In the genomic region with DNA sequence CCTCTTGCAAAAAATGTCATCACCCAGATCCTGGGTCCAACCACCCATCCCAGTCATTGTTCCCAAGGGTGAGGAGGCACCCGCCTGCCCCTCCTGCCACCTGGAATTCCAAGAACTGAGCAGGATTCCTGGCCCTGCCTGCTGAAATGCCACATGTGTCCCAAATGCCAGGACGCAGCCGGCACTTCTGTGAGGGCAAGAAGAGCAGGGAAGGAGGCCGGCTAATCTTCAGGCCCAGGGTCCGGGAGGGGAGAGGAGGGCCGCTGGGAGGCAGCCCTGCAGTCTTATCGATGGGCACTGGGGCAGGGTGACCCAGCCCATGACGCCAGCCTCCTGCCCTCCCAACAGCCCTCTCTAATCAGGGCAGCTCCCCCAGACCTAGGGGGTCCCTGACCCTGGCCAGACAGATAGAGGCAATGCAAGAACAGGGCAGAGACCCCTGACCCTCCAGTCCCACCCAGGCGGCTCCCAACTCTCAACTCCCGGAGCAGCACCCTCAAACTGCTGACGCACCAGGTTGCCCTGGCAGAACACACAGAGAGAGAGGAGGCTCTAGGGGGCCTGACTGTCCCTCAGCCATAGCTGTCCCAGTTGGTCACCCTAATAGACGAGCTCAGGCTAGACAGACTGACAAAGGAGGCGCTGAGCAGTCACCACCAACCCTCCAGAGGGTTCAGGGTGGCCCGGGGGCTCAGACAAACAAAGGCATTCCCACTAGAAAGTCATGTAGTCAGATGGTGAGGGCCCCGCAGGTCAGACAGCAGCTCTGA, we compare ENCODE assay signal across 9 cellular contexts. TPM values are rescaled to one million over a fixed set of nuclear protein-coding genes. Genes with fewer than 3 reads are reported as not detected.
DNase-seq lines count a peak whose midpoint lies in the region; ATAC-seq, FAIRE-seq and TF ChIP-seq lines count a peak whose summit lies in the region.
"Had no signal": no experiment of that assay in that cellular context is flagged by ENCODE, and none has a peak within 500 bp of the region (broad histone marks: within the 10 kb centered on the region; RNA-seq: fewer than 3 reads in every experiment).

No MANE protein-coding gene starts in this region.

- FAIRE-seq in HepG2 (lab: Jason Lieb, UNC) = no peak
- FAIRE-seq: RCC 7860 had no signal

- H3K4me3 Mint-ChIP-seq in activated T-cell treated with anti-CD3 and anti-CD28 coated beads, Interleukin-2, amount 50 U/mL, for 24 hours = peak overlapping the region; percentile 97
- peak overlapping the region; percentile 99 for H3K4me3 Mint-ChIP-seq in activated naive CD8-positive, alpha-beta T cell

- WGBS in HepG2 (ENCODE audit: low lambda C conversion rate) = 73% methylated on average over 11 of the region's 15 CpGs

- no TSS peak for BruUV-seq in HepG2 (replicated peaks; lab: Mats Ljungman, UMichigan)

- H2AFZ ChIP-seq in HepG2 (ENCODE audit: low read length) = no peak overlapping the region

- TF ChIP-seq CTCF in HepG2 (CRISPR knock-in tag; IDR thresholded peaks at IDR 0.05) = no peak
- TF ChIP-seq CTCF in thoracic aorta (IDR thresholded peaks at IDR 0.05) = no peak

- POLR2A ChIA-PET in HepG2 (lab: Yijun Ruan, JAX) = no interaction called here

- H3K36me3 Mint-ChIP-seq in activated T-cell treated with anti-CD3 and anti-CD28 coated beads, Interleukin-2, amount 50 U/mL, for 24 hours (ENCODE audit: low read depth) = peaks cover 36% of the 10 kb centered on the region
- H3K36me3 Mint-ChIP-seq in activated naive CD8-positive, alpha-beta T cell = no peaks in the 10 kb centered on the region

- H3K4me1 ChIP-seq in HepG2 (ENCODE audit: insufficient read depth, low read length) (peaks cover 54% of the 10 kb centered on the region), thoracic aorta (ENCODE audit: control insufficient read depth in 1 of 2, low read depth in 2 of 2) (peaks cover 16 to 25% of the 10 kb centered on the region in 2 donors)

- TF ChIP-seq POLR2A in HepG2 (IDR thresholded peaks at IDR 0.05; ENCODE audit: insufficient read depth in 1 of 2, low read depth in 2 of 2, low read length in 2 of 2) = no peak

- H3K9me3 Mint-ChIP-seq in activated T-cell treated with anti-CD3 and anti-CD28 coated beads, Interleukin-2, amount 50 U/mL, for 24 hours = no peaks in the 10 kb centered on the region
- no peaks in the 10 kb centered on the region for H3K9me3 Mint-ChIP-seq in activated naive CD8-positive, alpha-beta T cell (ENCODE audit: low read depth)

- H3K27ac ChIP-seq in HepG2 (ENCODE audit: extremely low read length, insufficient read depth, low read length) = no peak overlapping the region
- H3K27ac ChIP-seq in thoracic aorta = no peak overlapping the region

- H3K27ac Mint-ChIP-seq in activated T-cell treated with anti-CD3 and anti-CD28 coated beads, Interleukin-2, amount 50 U/mL, for 24 hours = peak overlapping the region; percentile 95
- peak overlapping the region; percentile 93 for H3K27ac Mint-ChIP-seq in activated naive CD8-positive, alpha-beta T cell

- intact Hi-C loops in HepG2 (cut with micrococcal nuclease; ENCODE audit: unreplicated experiment) = no loop called here

- ATAC-seq in HepG2 (no peak), thoracic aorta (ENCODE audit: insufficient number of reproducible peaks, low FRiP score, low read depth) (no peak), HG03045 (IDR thresholded peaks at IDR 0.05; ENCODE audit: unreplicated experiment) (no peak)
- ATAC-seq in activated CD4-positive, CD25-positive, alpha-beta regulatory T cell treated with anti-CD3 and anti-CD28 coated beads, Interleukin-2, amount 50 U/mL, for 24 hours = no peak

- no peak for TF ChIP-seq RAD21 in HepG2 (CRISPR knock-in tag; IDR thresholded peaks at IDR 0.05)

- H3K27me3 ChIP-seq in HepG2 (ENCODE audit: control insufficient read depth in 1 of 2, insufficient read depth in 2 of 2, low read length in 2 of 2) = no peaks in the 10 kb centered on the region
- no peaks in the 10 kb centered on the region for H3K27me3 ChIP-seq in thoracic aorta (replicated peaks; ENCODE audit: insufficient read depth)

- in situ Hi-C loops in HepG2 (cut with HindIII; ENCODE audit: extremely low pct_ligation_motif_present, low pct_unique_long_range_greater_than_20kb) (no loop called here), KBM-7 (cut with MboI; ENCODE audit: low pct_unique_long_range_greater_than_20kb, low sequenced_read_pairs) (no loop called here)

- peak overlapping the region; percentile 87; the same call in 1 of the 2 replicates for H3K9ac ChIP-seq in HepG2 (ENCODE audit: insufficient read depth, low read depth, low read length)

- H3K4me3 ChIP-seq in HepG2 (replicated peaks in 1 of 3; ENCODE audit: insufficient read depth in 1 of 3, low read depth in 2 of 3, low read length in 3 of 3) = peak overlapping the region; percentile 15 to 95 (median 91); a peak in 4 of 6 replicates
- H3K4me3 ChIP-seq in thoracic aorta = peak overlapping the region; percentile 80

- peaks cover 47% of the 10 kb centered on the region for H3K4me1 Mint-ChIP-seq in activated T-cell treated with anti-CD3 and anti-CD28 coated beads, Interleukin-2, amount 50 U/mL, for 24 hours (ENCODE audit: low read depth)
- H3K4me1 Mint-ChIP-seq in activated naive CD8-positive, alpha-beta T cell (ENCODE audit: low read depth) = peaks cover 34% of the 10 kb centered on the region

- peak overlapping the region; percentile 96 for H3K4me2 ChIP-seq in HepG2 (ENCODE audit: low read depth, low read length)

- CTCF ChIA-PET in HepG2 (lab: Yijun Ruan, JAX; ENCODE audit: low intra/inter-chr PET ratio, low total read pairs) = no interaction called here

- DNase-seq in activated T-cell treated with anti-CD3 and anti-CD28 coated beads, Interleukin-2, amount 50 U/mL, for 24 hours = no peak
- DNase-seq in activated T-cell treated with anti-CD3 and anti-CD28 coated beads, Interleukin-2, amount 50 U/mL, for 1 hour = no peak
- DNase-seq in HepG2 (ENCODE audit: low spot score) (no peak), thoracic aorta (ENCODE audit: low spot score) (no peak), KBM-7 (no peak)

- H3K79me2 ChIP-seq in HepG2 (ENCODE audit: insufficient read depth, low read length) = peaks cover 14% of the 10 kb centered on the region

- no peaks in the 10 kb centered on the region for H4K20me1 ChIP-seq in HepG2 (ENCODE audit: insufficient read depth, low read length)

- H3K9me3 ChIP-seq in HepG2 (ENCODE audit: low read length) (no peaks in the 10 kb centered on the region), thoracic aorta (no peaks in the 10 kb centered on the region)

- H3K36me3 ChIP-seq in HepG2 (replicated peaks in 1 of 2; ENCODE audit: control insufficient read depth in 1 of 2, insufficient read depth in 2 of 2, low read length in 2 of 2) (no peaks in the 10 kb centered on the region; a peak in 2 of 5 replicates), thoracic aorta (no peaks in the 10 kb centered on the region)

- H3K27me3 Mint-ChIP-seq in activated T-cell treated with anti-CD3 and anti-CD28 coated beads, Interleukin-2, amount 50 U/mL, for 24 hours = no peaks in the 10 kb centered on the region
- H3K27me3 Mint-ChIP-seq in activated naive CD8-positive, alpha-beta T cell = no peaks in the 10 kb centered on the region

- TF ChIP-seq EP300 in HepG2 (IDR thresholded peaks at IDR 0.05; ENCODE audit: low read depth in 2 of 2, low read length in 2 of 2) (no peak), HepG2 (CRISPR knock-in tag; IDR thresholded peaks at IDR 0.05; ENCODE audit: borderline replicate concordance) (no peak)

RNA-seq across cellular contexts. Expression of a gene that starts 1.5 kb away (rescaled TPM):
- 14.0 and 29.1 TPM in 2 replicates for total RNA-seq in HepG2 (2016; rRNA removed; fragmentation: Illumina TruSeq; extraction: Trizol)
- total RNA-seq in HepG2 (2016; cell fraction: cytosol; rRNA removed; fragmentation: Illumina TruSeq; extraction: Trizol; ENCODE audit: low read depth) = 9.9 and 10.2 TPM in 2 replicates
- 10.6 and 28.5 TPM in 2 replicates for total RNA-seq in HepG2 (2016; cell fraction: insoluble cytoplasmic fraction; rRNA removed; fragmentation: Illumina TruSeq; extraction: Trizol)
- 19.7 and 20.6 TPM in 2 replicates for total RNA-seq in HepG2 (2016; cell fraction: membrane; rRNA removed; fragmentation: Illumina TruSeq; extraction: Trizol)
- total RNA-seq in HepG2 (2016; cell fraction: nucleus; rRNA removed; fragmentation: Illumina TruSeq; extraction: Trizol) = 25.3 and 29.9 TPM in 2 replicates
- 27.2 and 37.0 TPM in 2 replicates for polyA plus RNA-seq in HepG2 (2011; rRNA removed)
- 16.9 and 29.1 TPM in 2 replicates for polyA plus RNA-seq in HepG2 (2011; cell fraction: cytosol; rRNA removed)
- 143 and 182 TPM in 2 replicates for polyA plus RNA-seq in HepG2 (2011; cell fraction: nucleus; rRNA removed)
- 21.1 and 40.6 TPM in 2 replicates for polyA plus RNA-seq in HepG2 (2012)
- 12.9 and 14.1 TPM in 2 replicates for polyA plus RNA-seq in HepG2 (2016; cell fraction: cytosol; fragmentation: Illumina TruSeq; extraction: Trizol; ENCODE audit: low read depth)
- 12.6 and 14.9 TPM in 2 replicates for polyA plus RNA-seq in HepG2 (2016; cell fraction: insoluble cytoplasmic fraction; fragmentation: Illumina TruSeq; extraction: Trizol; ENCODE audit: low read depth)
- 19.3 and 20.1 TPM in 2 replicates for polyA plus RNA-seq in HepG2 (2016; cell fraction: membrane; fragmentation: Illumina TruSeq; extraction: Trizol; ENCODE audit: low read depth)
- polyA plus RNA-seq in HepG2 (2016; cell fraction: nucleus; fragmentation: Illumina TruSeq; extraction: Trizol; ENCODE audit: insufficient read depth, low read depth) = 55.9 and 62.9 TPM in 2 replicates
- 76.5 and 865 TPM in 2 replicates for polyA minus RNA-seq in HepG2 (2011; rRNA and poly(A)+ RNA removed; ENCODE audit: low replicate concordance)
- 29.2 and 33.3 TPM in 2 replicates for polyA minus RNA-seq in HepG2 (2011; cell fraction: cytosol; rRNA and poly(A)+ RNA removed)
- 22.5 and 22.8 TPM in 2 replicates for polyA minus RNA-seq in HepG2 (2011; cell fraction: nucleus; rRNA and poly(A)+ RNA removed)
- total RNA-seq in thoracic aorta = 100 to 1,000 TPM in 1 of 2 donors, 10 to 100 TPM in 1; 85.6 to 112 TPM

RNA-seq across cellular contexts. Expression of a gene that starts 16.9 kb away (rescaled TPM):
- total RNA-seq in HepG2 (2016; rRNA removed; fragmentation: Illumina TruSeq; extraction: Trizol) (not detected in 2 replicates), thoracic aorta (not detected)
- not detected in 2 replicates for total RNA-seq in HepG2 (2016; cell fraction: cytosol; rRNA removed; fragmentation: Illumina TruSeq; extraction: Trizol; ENCODE audit: low read depth)
- total RNA-seq in HepG2 (2016; cell fraction: insoluble cytoplasmic fraction; rRNA removed; fragmentation: Illumina TruSeq; extraction: Trizol) = not detected in 2 replicates
- not detected in 2 replicates for total RNA-seq in HepG2 (2016; cell fraction: membrane; rRNA removed; fragmentation: Illumina TruSeq; extraction: Trizol)
- total RNA-seq in HepG2 (2016; cell fraction: nucleus; rRNA removed; fragmentation: Illumina TruSeq; extraction: Trizol) = not detected in 2 replicates
- polyA plus RNA-seq in HepG2 (2011; rRNA removed) = not detected in 2 replicates
- polyA plus RNA-seq in HepG2 (2011; cell fraction: cytosol; rRNA removed) = not detected in 2 replicates
- 0.32 TPM in 1 of 2 replicates, not detected in the other for polyA plus RNA-seq in HepG2 (2011; cell fraction: nucleus; rRNA removed)
- polyA plus RNA-seq in HepG2 (2012) = 0.24 and 0.35 TPM in 2 replicates
- polyA plus RNA-seq in HepG2 (2016; cell fraction: cytosol; fragmentation: Illumina TruSeq; extraction: Trizol; ENCODE audit: low read depth) = not detected in 2 replicates
- polyA plus RNA-seq in HepG2 (2016; cell fraction: insoluble cytoplasmic fraction; fragmentation: Illumina TruSeq; extraction: Trizol; ENCODE audit: low read depth) = not detected in 2 replicates
- not detected in 2 replicates for polyA plus RNA-seq in HepG2 (2016; cell fraction: membrane; fragmentation: Illumina TruSeq; extraction: Trizol; ENCODE audit: low read depth)
- not detected in 2 replicates for polyA plus RNA-seq in HepG2 (2016; cell fraction: nucleus; fragmentation: Illumina TruSeq; extraction: Trizol; ENCODE audit: insufficient read depth, low read depth)
- not detected in 2 replicates for polyA minus RNA-seq in HepG2 (2011; rRNA and poly(A)+ RNA removed; ENCODE audit: low replicate concordance)
- not detected in 2 replicates for polyA minus RNA-seq in HepG2 (2011; cell fraction: cytosol; rRNA and poly(A)+ RNA removed)
- polyA minus RNA-seq in HepG2 (2011; cell fraction: nucleus; rRNA and poly(A)+ RNA removed) = not detected in 2 replicates

RNA-seq across cellular contexts. Expression of a gene that starts 16.9 kb away (rescaled TPM):
- 23.0 and 29.2 TPM in 2 replicates for total RNA-seq in HepG2 (2016; rRNA removed; fragmentation: Illumina TruSeq; extraction: Trizol)
- total RNA-seq in HepG2 (2016; cell fraction: cytosol; rRNA removed; fragmentation: Illumina TruSeq; extraction: Trizol; ENCODE audit: low read depth) = 26.2 and 31.3 TPM in 2 replicates
- 26.2 and 29.0 TPM in 2 replicates for total RNA-seq in HepG2 (2016; cell fraction: insoluble cytoplasmic fraction; rRNA removed; fragmentation: Illumina TruSeq; extraction: Trizol)
- total RNA-seq in HepG2 (2016; cell fraction: membrane; rRNA removed; fragmentation: Illumina TruSeq; extraction: Trizol) = 40.2 and 42.4 TPM in 2 replicates
- total RNA-seq in HepG2 (2016; cell fraction: nucleus; rRNA removed; fragmentation: Illumina TruSeq; extraction: Trizol) = 17.0 TPM in 2 replicates
- 23.9 and 24.8 TPM in 2 replicates for polyA plus RNA-seq in HepG2 (2011; rRNA removed)
- polyA plus RNA-seq in HepG2 (2011; cell fraction: cytosol; rRNA removed) = 17.7 and 28.8 TPM in 2 replicates
- 73.5 and 97.4 TPM in 2 replicates for polyA plus RNA-seq in HepG2 (2011; cell fraction: nucleus; rRNA removed)
- polyA plus RNA-seq in HepG2 (2012) = 19.0 and 22.8 TPM in 2 replicates
- polyA plus RNA-seq in HepG2 (2016; cell fraction: cytosol; fragmentation: Illumina TruSeq; extraction: Trizol; ENCODE audit: low read depth) = 33.9 and 35.6 TPM in 2 replicates
- 36.6 TPM in 2 replicates for polyA plus RNA-seq in HepG2 (2016; cell fraction: insoluble cytoplasmic fraction; fragmentation: Illumina TruSeq; extraction: Trizol; ENCODE audit: low read depth)
- polyA plus RNA-seq in HepG2 (2016; cell fraction: membrane; fragmentation: Illumina TruSeq; extraction: Trizol; ENCODE audit: low read depth) = 38.7 and 44.5 TPM in 2 replicates
- 80.7 and 81.4 TPM in 2 replicates for polyA plus RNA-seq in HepG2 (2016; cell fraction: nucleus; fragmentation: Illumina TruSeq; extraction: Trizol; ENCODE audit: insufficient read depth, low read depth)
- 13.9 and 67.7 TPM in 2 replicates for polyA minus RNA-seq in HepG2 (2011; rRNA and poly(A)+ RNA removed; ENCODE audit: low replicate concordance)
- polyA minus RNA-seq in HepG2 (2011; cell fraction: cytosol; rRNA and poly(A)+ RNA removed) = 10.8 and 16.1 TPM in 2 replicates
- polyA minus RNA-seq in HepG2 (2011; cell fraction: nucleus; rRNA and poly(A)+ RNA removed) = 8.7 and 9.7 TPM in 2 replicates
- 100 to 1,000 TPM in 1 of 2 donors, 10 to 100 TPM in 1; 90.8 to 120 TPM for total RNA-seq in thoracic aorta

RNA-seq across cellular contexts. Expression of a gene that starts 29.4 kb away (rescaled TPM):
- total RNA-seq in HepG2 (2016; rRNA removed; fragmentation: Illumina TruSeq; extraction: Trizol) = not detected in 2 replicates
- total RNA-seq in HepG2 (2016; cell fraction: cytosol; rRNA removed; fragmentation: Illumina TruSeq; extraction: Trizol; ENCODE audit: low read depth) = not detected in 2 replicates
- not detected in 2 replicates for total RNA-seq in HepG2 (2016; cell fraction: insoluble cytoplasmic fraction; rRNA removed; fragmentation: Illumina TruSeq; extraction: Trizol)
- total RNA-seq in HepG2 (2016; cell fraction: membrane; rRNA removed; fragmentation: Illumina TruSeq; extraction: Trizol) = not detected in 2 replicates
- not detected in 2 replicates for total RNA-seq in HepG2 (2016; cell fraction: nucleus; rRNA removed; fragmentation: Illumina TruSeq; extraction: Trizol)
- 0.05 and 0.08 TPM in 2 replicates for polyA plus RNA-seq in HepG2 (2011; rRNA removed)
- 0.01 and 0.03 TPM in 2 replicates for polyA plus RNA-seq in HepG2 (2011; cell fraction: cytosol; rRNA removed)
- 0.14 and 0.17 TPM in 2 replicates for polyA plus RNA-seq in HepG2 (2011; cell fraction: nucleus; rRNA removed)
- 0.04 TPM in 1 of 2 replicates, not detected in the other for polyA plus RNA-seq in HepG2 (2012)
- not detected in 2 replicates for polyA plus RNA-seq in HepG2 (2016; cell fraction: cytosol; fragmentation: Illumina TruSeq; extraction: Trizol; ENCODE audit: low read depth)
- not detected in 2 replicates for polyA plus RNA-seq in HepG2 (2016; cell fraction: insoluble cytoplasmic fraction; fragmentation: Illumina TruSeq; extraction: Trizol; ENCODE audit: low read depth)
- not detected in 2 replicates for polyA plus RNA-seq in HepG2 (2016; cell fraction: membrane; fragmentation: Illumina TruSeq; extraction: Trizol; ENCODE audit: low read depth)
- polyA plus RNA-seq in HepG2 (2016; cell fraction: nucleus; fragmentation: Illumina TruSeq; extraction: Trizol; ENCODE audit: insufficient read depth, low read depth) = not detected in 2 replicates
- 0.02 and 5.9 TPM in 2 replicates for polyA minus RNA-seq in HepG2 (2011; rRNA and poly(A)+ RNA removed; ENCODE audit: low replicate concordance)
- not detected in 2 replicates for polyA minus RNA-seq in HepG2 (2011; cell fraction: cytosol; rRNA and poly(A)+ RNA removed)
- not detected in 2 replicates for polyA minus RNA-seq in HepG2 (2011; cell fraction: nucleus; rRNA and poly(A)+ RNA removed)
- total RNA-seq in thoracic aorta = 1 to 10 TPM; 1.1 to 1.6 TPM

RNA-seq across cellular contexts. Expression of a gene that starts 49.7 kb away (rescaled TPM):
- total RNA-seq in HepG2 (2016; rRNA removed; fragmentation: Illumina TruSeq; extraction: Trizol) = 18.3 and 29.0 TPM in 2 replicates
- total RNA-seq in HepG2 (2016; cell fraction: cytosol; rRNA removed; fragmentation: Illumina TruSeq; extraction: Trizol; ENCODE audit: low read depth) = 7.3 and 8.3 TPM in 2 replicates
- total RNA-seq in HepG2 (2016; cell fraction: insoluble cytoplasmic fraction; rRNA removed; fragmentation: Illumina TruSeq; extraction: Trizol) = 14.2 and 28.7 TPM in 2 replicates
- 11.9 and 12.1 TPM in 2 replicates for total RNA-seq in HepG2 (2016; cell fraction: membrane; rRNA removed; fragmentation: Illumina TruSeq; extraction: Trizol)
- 13.9 and 16.7 TPM in 2 replicates for total RNA-seq in HepG2 (2016; cell fraction: nucleus; rRNA removed; fragmentation: Illumina TruSeq; extraction: Trizol)
- polyA plus RNA-seq in HepG2 (2011; rRNA removed) = 30.8 and 39.2 TPM in 2 replicates
- polyA plus RNA-seq in HepG2 (2011; cell fraction: cytosol; rRNA removed) = 14.2 and 18.0 TPM in 2 replicates
- polyA plus RNA-seq in HepG2 (2011; cell fraction: nucleus; rRNA removed) = 95.9 and 102 TPM in 2 replicates
- 24.3 and 37.8 TPM in 2 replicates for polyA plus RNA-seq in HepG2 (2012)
- 1.6 and 2.9 TPM in 2 replicates for polyA plus RNA-seq in HepG2 (2016; cell fraction: cytosol; fragmentation: Illumina TruSeq; extraction: Trizol; ENCODE audit: low read depth)
- polyA plus RNA-seq in HepG2 (2016; cell fraction: insoluble cytoplasmic fraction; fragmentation: Illumina TruSeq; extraction: Trizol; ENCODE audit: low read depth) = 17.3 and 26.9 TPM in 2 replicates
- polyA plus RNA-seq in HepG2 (2016; cell fraction: membrane; fragmentation: Illumina TruSeq; extraction: Trizol; ENCODE audit: low read depth) = 6.0 and 6.7 TPM in 2 replicates
- 52.3 and 54.5 TPM in 2 replicates for polyA plus RNA-seq in HepG2 (2016; cell fraction: nucleus; fragmentation: Illumina TruSeq; extraction: Trizol; ENCODE audit: insufficient read depth, low read depth)
- 18.4 and 43.6 TPM in 2 replicates for polyA minus RNA-seq in HepG2 (2011; rRNA and poly(A)+ RNA removed; ENCODE audit: low replicate concordance)
- polyA minus RNA-seq in HepG2 (2011; cell fraction: cytosol; rRNA and poly(A)+ RNA removed) = 15.1 and 16.5 TPM in 2 replicates
- 17.9 and 24.6 TPM in 2 replicates for polyA minus RNA-seq in HepG2 (2011; cell fraction: nucleus; rRNA and poly(A)+ RNA removed)
- total RNA-seq in thoracic aorta = 10 to 100 TPM; 29.6 to 33.8 TPM
